ENCODE assay signal across 2 cellular contexts in genomic region chr2:37911296-37911888, GRCh38.
TF ChIP-seq lines count a peak whose summit lies in the region.

No MANE protein-coding gene starts in this region.

TF ChIP-seq in Ishikawa, 13 proteins besides CTCF, POLR2A, EP300 and RAD21:
- TF ChIP-seq, protein P1, sequence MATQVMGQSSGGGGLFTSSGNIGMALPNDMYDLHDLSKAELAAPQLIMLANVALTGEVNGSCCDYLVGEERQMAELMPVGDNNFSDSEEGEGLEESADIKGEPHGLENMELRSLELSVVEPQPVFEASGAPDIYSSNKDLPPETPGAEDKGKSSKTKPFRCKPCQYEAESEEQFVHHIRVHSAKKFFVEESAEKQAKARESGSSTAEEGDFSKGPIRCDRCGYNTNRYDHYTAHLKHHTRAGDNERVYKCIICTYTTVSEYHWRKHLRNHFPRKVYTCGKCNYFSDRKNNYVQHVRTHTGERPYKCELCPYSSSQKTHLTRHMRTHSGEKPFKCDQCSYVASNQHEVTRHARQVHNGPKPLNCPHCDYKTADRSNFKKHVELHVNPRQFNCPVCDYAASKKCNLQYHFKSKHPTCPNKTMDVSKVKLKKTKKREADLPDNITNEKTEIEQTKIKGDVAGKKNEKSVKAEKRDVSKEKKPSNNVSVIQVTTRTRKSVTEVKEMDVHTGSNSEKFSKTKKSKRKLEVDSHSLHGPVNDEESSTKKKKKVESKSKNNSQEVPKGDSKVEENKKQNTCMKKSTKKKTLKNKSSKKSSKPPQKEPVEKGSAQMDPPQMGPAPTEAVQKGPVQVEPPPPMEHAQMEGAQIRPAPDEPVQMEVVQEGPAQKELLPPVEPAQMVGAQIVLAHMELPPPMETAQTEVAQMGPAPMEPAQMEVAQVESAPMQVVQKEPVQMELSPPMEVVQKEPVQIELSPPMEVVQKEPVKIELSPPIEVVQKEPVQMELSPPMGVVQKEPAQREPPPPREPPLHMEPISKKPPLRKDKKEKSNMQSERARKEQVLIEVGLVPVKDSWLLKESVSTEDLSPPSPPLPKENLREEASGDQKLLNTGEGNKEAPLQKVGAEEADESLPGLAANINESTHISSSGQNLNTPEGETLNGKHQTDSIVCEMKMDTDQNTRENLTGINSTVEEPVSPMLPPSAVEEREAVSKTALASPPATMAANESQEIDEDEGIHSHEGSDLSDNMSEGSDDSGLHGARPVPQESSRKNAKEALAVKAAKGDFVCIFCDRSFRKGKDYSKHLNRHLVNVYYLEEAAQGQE (IDR thresholded peaks at IDR 0.05; ENCODE audit: low read depth): no peak
- TF ChIP-seq CREB1 (IDR thresholded peaks at IDR 0.05; ENCODE audit: low read depth) (no peak), CEBPB (IDR thresholded peaks at IDR 0.05) (peak; percentile 65; the same call in 1 of the 2 replicates), NFIC (IDR thresholded peaks at IDR 0.05) (no peak)

TF ChIP-seq in K562, 482 proteins besides CTCF, POLR2A, EP300 and RAD21:
- TF ChIP-seq, protein P2, sequence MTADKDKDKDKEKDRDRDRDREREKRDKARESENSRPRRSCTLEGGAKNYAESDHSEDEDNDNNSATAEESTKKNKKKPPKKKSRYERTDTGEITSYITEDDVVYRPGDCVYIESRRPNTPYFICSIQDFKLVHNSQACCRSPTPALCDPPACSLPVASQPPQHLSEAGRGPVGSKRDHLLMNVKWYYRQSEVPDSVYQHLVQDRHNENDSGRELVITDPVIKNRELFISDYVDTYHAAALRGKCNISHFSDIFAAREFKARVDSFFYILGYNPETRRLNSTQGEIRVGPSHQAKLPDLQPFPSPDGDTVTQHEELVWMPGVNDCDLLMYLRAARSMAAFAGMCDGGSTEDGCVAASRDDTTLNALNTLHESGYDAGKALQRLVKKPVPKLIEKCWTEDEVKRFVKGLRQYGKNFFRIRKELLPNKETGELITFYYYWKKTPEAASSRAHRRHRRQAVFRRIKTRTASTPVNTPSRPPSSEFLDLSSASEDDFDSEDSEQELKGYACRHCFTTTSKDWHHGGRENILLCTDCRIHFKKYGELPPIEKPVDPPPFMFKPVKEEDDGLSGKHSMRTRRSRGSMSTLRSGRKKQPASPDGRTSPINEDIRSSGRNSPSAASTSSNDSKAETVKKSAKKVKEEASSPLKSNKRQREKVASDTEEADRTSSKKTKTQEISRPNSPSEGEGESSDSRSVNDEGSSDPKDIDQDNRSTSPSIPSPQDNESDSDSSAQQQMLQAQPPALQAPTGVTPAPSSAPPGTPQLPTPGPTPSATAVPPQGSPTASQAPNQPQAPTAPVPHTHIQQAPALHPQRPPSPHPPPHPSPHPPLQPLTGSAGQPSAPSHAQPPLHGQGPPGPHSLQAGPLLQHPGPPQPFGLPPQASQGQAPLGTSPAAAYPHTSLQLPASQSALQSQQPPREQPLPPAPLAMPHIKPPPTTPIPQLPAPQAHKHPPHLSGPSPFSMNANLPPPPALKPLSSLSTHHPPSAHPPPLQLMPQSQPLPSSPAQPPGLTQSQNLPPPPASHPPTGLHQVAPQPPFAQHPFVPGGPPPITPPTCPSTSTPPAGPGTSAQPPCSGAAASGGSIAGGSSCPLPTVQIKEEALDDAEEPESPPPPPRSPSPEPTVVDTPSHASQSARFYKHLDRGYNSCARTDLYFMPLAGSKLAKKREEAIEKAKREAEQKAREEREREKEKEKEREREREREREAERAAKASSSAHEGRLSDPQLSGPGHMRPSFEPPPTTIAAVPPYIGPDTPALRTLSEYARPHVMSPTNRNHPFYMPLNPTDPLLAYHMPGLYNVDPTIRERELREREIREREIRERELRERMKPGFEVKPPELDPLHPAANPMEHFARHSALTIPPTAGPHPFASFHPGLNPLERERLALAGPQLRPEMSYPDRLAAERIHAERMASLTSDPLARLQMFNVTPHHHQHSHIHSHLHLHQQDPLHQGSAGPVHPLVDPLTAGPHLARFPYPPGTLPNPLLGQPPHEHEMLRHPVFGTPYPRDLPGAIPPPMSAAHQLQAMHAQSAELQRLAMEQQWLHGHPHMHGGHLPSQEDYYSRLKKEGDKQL (CRISPR knock-in tag; IDR thresholded peaks at IDR 0.05; ENCODE audit: borderline replicate concordance): no peak
- TF ChIP-seq THRB (CRISPR knock-in tag; conservative IDR thresholded peaks at IDR 0.05): no peak
- no peak for TF ChIP-seq MTF1 (CRISPR knock-in tag; IDR thresholded peaks at IDR 0.05; ENCODE audit: borderline replicate concordance)
- no peak for TF ChIP-seq CEBPG (CRISPR knock-in tag; IDR thresholded peaks at IDR 0.05)
- peak; percentile 82 to 92 for TF ChIP-seq CEBPG (tag; conservative IDR thresholded peaks at IDR 0.05 in 1 of 2, IDR thresholded peaks at IDR 0.05 in 1 of 2)
- TF ChIP-seq ZBTB7A (IDR thresholded peaks at IDR 0.05; ENCODE audit: borderline replicate concordance, control insufficient read depth, low read depth, low read length): no peak
- TF ChIP-seq, protein P3, sequence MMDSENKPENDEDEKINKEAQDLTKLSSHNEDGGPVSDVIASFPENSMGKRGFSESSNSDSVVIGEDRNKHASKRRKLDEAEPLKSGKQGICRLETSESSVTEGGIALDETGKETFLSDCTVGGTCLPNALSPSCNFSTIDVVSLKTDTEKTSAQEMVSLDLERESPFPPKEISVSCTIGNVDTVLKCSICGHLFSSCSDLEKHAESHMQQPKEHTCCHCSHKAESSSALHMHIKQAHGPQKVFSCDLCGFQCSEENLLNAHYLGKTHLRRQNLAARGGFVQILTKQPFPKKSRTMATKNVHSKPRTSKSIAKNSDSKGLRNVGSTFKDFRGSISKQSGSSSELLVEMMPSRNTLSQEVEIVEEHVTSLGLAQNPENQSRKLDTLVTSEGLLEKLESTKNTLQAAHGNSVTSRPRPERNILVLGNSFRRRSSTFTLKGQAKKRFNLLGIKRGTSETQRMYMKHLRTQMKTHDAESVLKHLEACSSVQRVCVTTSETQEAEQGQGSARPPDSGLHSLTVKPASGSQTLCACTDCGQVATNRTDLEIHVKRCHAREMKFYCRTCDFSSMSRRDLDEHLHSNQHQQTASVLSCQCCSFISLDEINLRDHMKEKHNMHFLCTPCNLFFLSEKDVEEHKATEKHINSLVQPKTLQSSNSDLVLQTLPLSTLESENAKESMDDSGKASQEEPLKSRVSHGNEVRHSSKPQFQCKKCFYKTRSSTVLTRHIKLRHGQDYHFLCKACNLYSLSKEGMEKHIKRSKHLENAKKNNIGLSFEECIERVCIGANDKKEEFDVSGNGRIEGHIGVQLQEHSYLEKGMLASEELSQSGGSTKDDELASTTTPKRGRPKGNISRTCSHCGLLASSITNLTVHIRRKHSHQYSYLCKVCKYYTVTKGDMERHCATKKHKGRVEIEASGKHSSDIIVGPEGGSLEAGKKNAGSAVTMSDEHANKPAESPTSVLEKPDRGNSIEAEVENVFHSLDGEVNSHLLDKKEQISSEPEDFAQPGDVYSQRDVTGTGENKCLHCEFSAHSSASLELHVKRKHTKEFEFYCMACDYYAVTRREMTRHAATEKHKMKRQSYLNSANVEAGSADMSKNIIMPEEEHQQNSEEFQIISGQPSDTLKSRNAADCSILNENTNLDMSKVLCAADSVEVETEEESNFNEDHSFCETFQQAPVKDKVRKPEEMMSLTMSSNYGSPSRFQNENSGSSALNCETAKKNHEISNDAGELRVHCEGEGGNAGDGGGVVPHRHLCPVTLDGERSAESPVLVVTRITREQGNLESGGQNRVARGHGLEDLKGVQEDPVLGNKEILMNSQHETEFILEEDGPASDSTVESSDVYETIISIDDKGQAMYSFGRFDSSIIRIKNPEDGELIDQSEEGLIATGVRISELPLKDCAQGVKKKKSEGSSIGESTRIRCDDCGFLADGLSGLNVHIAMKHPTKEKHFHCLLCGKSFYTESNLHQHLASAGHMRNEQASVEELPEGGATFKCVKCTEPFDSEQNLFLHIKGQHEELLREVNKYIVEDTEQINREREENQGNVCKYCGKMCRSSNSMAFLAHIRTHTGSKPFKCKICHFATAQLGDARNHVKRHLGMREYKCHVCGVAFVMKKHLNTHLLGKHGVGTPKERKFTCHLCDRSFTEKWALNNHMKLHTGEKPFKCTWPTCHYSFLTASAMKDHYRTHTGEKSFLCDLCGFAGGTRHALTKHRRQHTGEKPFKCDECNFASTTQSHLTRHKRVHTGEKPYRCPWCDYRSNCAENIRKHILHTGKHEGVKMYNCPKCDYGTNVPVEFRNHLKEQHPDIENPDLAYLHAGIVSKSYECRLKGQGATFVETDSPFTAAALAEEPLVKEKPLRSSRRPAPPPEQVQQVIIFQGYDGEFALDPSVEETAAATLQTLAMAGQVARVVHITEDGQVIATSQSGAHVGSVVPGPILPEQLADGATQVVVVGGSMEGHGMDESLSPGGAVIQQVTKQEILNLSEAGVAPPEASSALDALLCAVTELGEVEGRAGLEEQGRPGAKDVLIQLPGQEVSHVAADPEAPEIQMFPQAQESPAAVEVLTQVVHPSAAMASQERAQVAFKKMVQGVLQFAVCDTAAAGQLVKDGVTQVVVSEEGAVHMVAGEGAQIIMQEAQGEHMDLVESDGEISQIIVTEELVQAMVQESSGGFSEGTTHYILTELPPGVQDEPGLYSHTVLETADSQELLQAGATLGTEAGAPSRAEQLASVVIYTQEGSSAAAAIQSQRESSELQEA (IDR thresholded peaks at IDR 0.05; ENCODE audit: low read depth): no peak
- TF ChIP-seq CEBPB (tag; IDR thresholded peaks at IDR 0.05): peak; percentile 81
- TF ChIP-seq JUN (IDR thresholded peaks at IDR 0.05; ENCODE audit: borderline replicate concordance, low read depth, low read length): no peak
- TF ChIP-seq JUN (CRISPR knock-in tag; IDR thresholded peaks at IDR 0.05; ENCODE audit: borderline replicate concordance): no peak
- no peak for TF ChIP-seq ZNF830 (CRISPR knock-in tag; IDR thresholded peaks at IDR 0.05)
- no peak for TF ChIP-seq STAT5B (CRISPR knock-in tag; IDR thresholded peaks at IDR 0.05)
- TF ChIP-seq NCOA2 (IDR thresholded peaks at IDR 0.05; ENCODE audit: partially characterized antibody in 2 of 2): no peak
- TF ChIP-seq FOXK1 (CRISPR knock-in tag; IDR thresholded peaks at IDR 0.05; ENCODE audit: borderline replicate concordance): no peak
- TF ChIP-seq ATF1 (CRISPR knock-in tag; IDR thresholded peaks at IDR 0.05): no peak
- TF ChIP-seq ATF1 (tag; IDR thresholded peaks at IDR 0.05): no peak
- no peak for TF ChIP-seq MAFK (IDR thresholded peaks at IDR 0.05; ENCODE audit: low read length)
- TF ChIP-seq ZNF121 (CRISPR knock-in tag; conservative IDR thresholded peaks at IDR 0.05): no peak
- TF ChIP-seq HLTF (IDR thresholded peaks at IDR 0.05): no peak
